16 cellular contexts compared by ENCODE assay signal in genomic region chr20:60694763-60695162, GRCh38.
DNase-seq lines count a peak whose midpoint lies in the region; ATAC-seq and TF ChIP-seq lines count a peak whose summit lies in the region.
"Had no signal": no experiment of that assay in that cellular context is flagged by ENCODE, and none has a peak within 500 bp of the region (broad histone marks: within the 10 kb centered on the region; RNA-seq: fewer than 3 reads in every experiment).

No MANE protein-coding gene starts in this region.

- H3K27ac Mint-ChIP-seq in activated T-cell treated with anti-CD3 and anti-CD28 coated beads, Interleukin-2, amount 50 U/mL, for 72 hours = no peak overlapping the region
- no peak overlapping the region for H3K27ac Mint-ChIP-seq in stimulated activated naive CD8-positive, alpha-beta T cell treated with anti-CD3 and anti-CD28 coated beads, Interleukin-15, amount 100 ng/mL, for 72 hours
- H3K27ac Mint-ChIP-seq: CD14-positive monocyte, progenitor cell of endocrine pancreas had no signal

- peaks cover 26% of the 10 kb centered on the region for H3K27me3 Mint-ChIP-seq in activated T-cell treated with anti-CD3 and anti-CD28 coated beads, Interleukin-2, amount 50 U/mL, for 72 hours (ENCODE audit: low read depth)
- peaks cover 24% of the 10 kb centered on the region for H3K27me3 Mint-ChIP-seq in stimulated activated naive CD8-positive, alpha-beta T cell treated with anti-CD3 and anti-CD28 coated beads, Interleukin-15, amount 100 ng/mL, for 72 hours

- peaks cover 5% of the 10 kb centered on the region for H3K4me1 Mint-ChIP-seq in activated T-cell treated with anti-CD3 and anti-CD28 coated beads, Interleukin-2, amount 50 U/mL, for 72 hours (ENCODE audit: low read depth)
- H3K4me1 Mint-ChIP-seq in stimulated activated naive CD8-positive, alpha-beta T cell treated with anti-CD3 and anti-CD28 coated beads, Interleukin-15, amount 100 ng/mL, for 72 hours = peaks cover 5% of the 10 kb centered on the region

- H3K4me3 Mint-ChIP-seq in activated T-cell treated with anti-CD3 and anti-CD28 coated beads, Interleukin-2, amount 50 U/mL, for 72 hours = no peak overlapping the region
- H3K4me3 Mint-ChIP-seq in stimulated activated naive CD8-positive, alpha-beta T cell treated with anti-CD3 and anti-CD28 coated beads, Interleukin-15, amount 100 ng/mL, for 72 hours = no peak overlapping the region
- H3K4me3 Mint-ChIP-seq: CD14-positive monocyte had no signal

- no peaks in the 10 kb centered on the region for H3K36me3 Mint-ChIP-seq in activated T-cell treated with anti-CD3 and anti-CD28 coated beads, Interleukin-2, amount 50 U/mL, for 72 hours (ENCODE audit: insufficient read depth in 2 of 2)
- H3K36me3 Mint-ChIP-seq: CD14-positive monocyte had no signal

- H3K9me3 Mint-ChIP-seq in activated T-cell treated with anti-CD3 and anti-CD28 coated beads, Interleukin-2, amount 50 U/mL, for 72 hours = peaks cover 0 to 3% of the 10 kb centered on the region in 2 donors
- peaks cover 0 to 7% of the 10 kb centered on the region in 2 donors for H3K9me3 Mint-ChIP-seq in stimulated activated naive CD8-positive, alpha-beta T cell treated with anti-CD3 and anti-CD28 coated beads, Interleukin-15, amount 100 ng/mL, for 72 hours

- peak in 1 of 2 donors; percentile 13 for DNase-seq in activated T-cell treated with anti-CD3 and anti-CD28 coated beads, Interleukin-2, amount 50 U/mL, for 72 hours
- no peak for DNase-seq in activated T-cell treated with anti-CD3 and anti-CD28 coated beads for 4 hours
- peak; percentile 46 for DNase-seq in M059J (ENCODE audit: low read depth)
- DNase-seq in fibroblast of mammary gland (ENCODE audit: low read depth) = peak; percentile 66
- no peak for DNase-seq in stimulated activated naive CD8-positive, alpha-beta T cell treated with anti-CD3 and anti-CD28 coated beads, Interleukin-15, amount 100 ng/mL, for 72 hours
- DNase-seq in stimulated activated CD4-positive, alpha-beta T cell treated with anti-CD3 and anti-CD28 coated beads, Interleukin-2, amount 100 ng/mL, for 48 hours = no peak
- no peak for DNase-seq in NCI-H128 (lab: John Stamatoyannopoulos, UW; ENCODE audit: unreplicated experiment)
- DNase-seq: left colon, NCI-H1048, NCI-H2081 treated with DMSO at 0.1 percent for 48 hours, small intestine, substantia nigra had no signal

- H3K4me3 ChIP-seq in fibroblast of mammary gland (ENCODE audit: control insufficient read depth, low read depth, low read length) = no peak overlapping the region
- H3K4me3 ChIP-seq: body of pancreas had no signal

- TF ChIP-seq CTCF in fibroblast of mammary gland (conservative IDR thresholded peaks at IDR 0.05; ENCODE audit: control insufficient read depth, insufficient read depth, low read depth, low read length) = no peak

- ATAC-seq in activated T-cell treated with anti-CD3 and anti-CD28 coated beads, Interleukin-2, amount 50 U/mL, for 72 hours (replicated peaks in 1 of 2) = peak; percentile 77 to 87
- peak; percentile 58 for ATAC-seq in stimulated activated naive CD8-positive, alpha-beta T cell treated with anti-CD3 and anti-CD28 coated beads, Interleukin-15, amount 100 ng/mL, for 72 hours
- ATAC-seq in GM19324 (IDR thresholded peaks at IDR 0.05; ENCODE audit: low FRiP score, unreplicated experiment) = no peak
- ATAC-seq: body of pancreas, left colon had no signal

Comparison
In these comparisons a context has a peak if more than half of its experiments do, and no peak if none do; other contexts are left out.
1. DNase-seq: peak in M059J (single experiment) and fibroblast of mammary gland (single experiment); none in activated T-cell treated with anti-CD3 and anti-CD28 coated beads for 4 hours (single experiment), stimulated activated naive CD8-positive, alpha-beta T cell treated with anti-CD3 and anti-CD28 coated beads, Interleukin-15, amount 100 ng/mL, for 72 hours (0 of 2), stimulated activated CD4-positive, alpha-beta T cell treated with anti-CD3 and anti-CD28 coated beads, Interleukin-2, amount 100 ng/mL, for 48 hours (0 of 2) and NCI-H128 (single experiment).